In genomic region chr7:155043756-155044155, GRCh38 we compare ENCODE assay signal across 35 cellular contexts. TPM values are rescaled to one million over a fixed set of nuclear protein-coding genes. Genes with fewer than 3 reads are reported as not detected.
"Had no signal": no experiment of that assay in that cellular context is flagged by ENCODE, and none has a peak within 500 bp of the region (broad histone marks: within the 10 kb centered on the region; RNA-seq: fewer than 3 reads in every experiment).

No MANE protein-coding gene starts in this region.

- DNase-seq: activated CD4-positive, alpha-beta T cell treated with anti-CD3 and anti-CD28 coated beads for 48 hours; activated CD4-positive, alpha-beta T cell treated with anti-CD3 and anti-CD28 coated beads, Interleukin-2, amount 50 U/mL, for 1 hour; activated CD4-positive, alpha-beta T cell treated with anti-CD3 and anti-CD28 coated beads, Interleukin-2, amount 50 U/mL, for 48 hours; activated CD8-positive, alpha-beta memory T cell treated with anti-CD3 and anti-CD28 coated beads for 24 hours; activated CD8-positive, alpha-beta T cell treated with anti-CD3 and anti-CD28 coated beads for 36 hours; activated effector memory CD4-positive, alpha-beta T cell treated with Interleukin-2 at 50 U/mL for 16 hours; activated gamma-delta T cell treated with Interleukin-2 at 50 U/mL for 16 hours; activated naive CD4-positive, alpha-beta T cell treated with Interleukin-2 at 50 U/mL for 16 hours; activated naive CD8-positive, alpha-beta T cell treated with anti-CD3 and anti-CD28 coated beads, Interleukin-2, amount 10 ng/mL, durations not matched to agents 7 days and 5 days; activated T-cell treated with anti-CD3 and anti-CD28 coated beads, Interleukin-2, amount 50 U/mL, for 4 hours; central memory CD4-positive, alpha-beta T cell; cerebellar nuclear complex; colonic mucosa; effector CD8-positive, alpha-beta T cell; esophagus squamous epithelium; foreskin melanocyte; heart right ventricle; T-helper 1 cell; T-helper 17 cell had no signal

- H3K27ac ChIP-seq: ascending aorta, breast epithelium, cardiac muscle cell, colonic mucosa, epithelial cell of prostate, esophagus squamous epithelium, gastroesophageal sphincter, heart right ventricle had no signal

- H3K27me3 ChIP-seq: ascending aorta, cardiac muscle cell, colonic mucosa had no signal

- H3K4me3 Mint-ChIP-seq: activated CD8-positive, alpha-beta T cell treated with anti-CD3 and anti-CD28 coated beads for 36 hours; activated naive CD4-positive, alpha-beta T cell treated with anti-CD3 and anti-CD28 coated beads, Interleukin-2, amount 50 U/mL, for 24 hours; activated naive CD8-positive, alpha-beta T cell treated with anti-CD3 and anti-CD28 coated beads, Interleukin-2, amount 10 ng/mL, durations not matched to agents 7 days and 5 days; activated T-cell treated with anti-CD3 and anti-CD28 coated beads, Interleukin-2, amount 50 U/mL, for 4 hours; activated T-helper 17 cell treated with anti-CD3 and anti-CD28 coated beads, Interleukin-2, amount 50 U/mL, for 72 hours; brain; T-helper 17 cell; T-helper 2 cell treated with Interferon-gamma antibody and Interleukin-4, amounts not matched to agents 5 μg/mL and 100 μg/mL, for 36 hours had no signal

- ATAC-seq: activated CD8-positive, alpha-beta T cell treated with anti-CD3 and anti-CD28 coated beads for 36 hours; activated T-cell treated with anti-CD3 and anti-CD28 coated beads, Interleukin-2, amount 50 U/mL, for 4 hours; activated T-helper 17 cell treated with anti-CD3 and anti-CD28 coated beads, Interleukin-2, amount 50 U/mL, for 72 hours; gastroesophageal sphincter; heart right ventricle; T-helper 17 cell had no signal

- H3K27ac Mint-ChIP-seq: activated CD8-positive, alpha-beta T cell treated with anti-CD3 and anti-CD28 coated beads for 36 hours; activated naive CD4-positive, alpha-beta T cell treated with anti-CD3 and anti-CD28 coated beads, Interleukin-2, amount 50 U/mL, for 24 hours; activated naive CD8-positive, alpha-beta T cell treated with anti-CD3 and anti-CD28 coated beads, Interleukin-2, amount 10 ng/mL, durations not matched to agents 7 days and 5 days; activated T-helper 17 cell treated with anti-CD3 and anti-CD28 coated beads, Interleukin-2, amount 50 U/mL, for 72 hours; brain; T-helper 17 cell; T-helper 2 cell treated with Interferon-gamma antibody and Interleukin-4, amounts not matched to agents 5 μg/mL and 100 μg/mL, for 36 hours had no signal

- H3K4me1 Mint-ChIP-seq: activated naive CD4-positive, alpha-beta T cell treated with anti-CD3 and anti-CD28 coated beads, Interleukin-2, amount 50 U/mL, for 24 hours; activated naive CD8-positive, alpha-beta T cell treated with anti-CD3 and anti-CD28 coated beads, Interleukin-2, amount 10 ng/mL, durations not matched to agents 7 days and 5 days; activated T-helper 17 cell treated with anti-CD3 and anti-CD28 coated beads, Interleukin-2, amount 50 U/mL, for 72 hours; brain; T-helper 17 cell had no signal

- H3K4me1 ChIP-seq: ascending aorta, breast epithelium, colonic mucosa, esophagus squamous epithelium, gastroesophageal sphincter, heart right ventricle had no signal

- FAIRE-seq: endometrium, endothelial cell of umbilical vein had no signal

- H3K9me3 Mint-ChIP-seq: activated CD8-positive, alpha-beta T cell treated with anti-CD3 and anti-CD28 coated beads for 36 hours; activated naive CD4-positive, alpha-beta T cell treated with anti-CD3 and anti-CD28 coated beads, Interleukin-2, amount 50 U/mL, for 24 hours; activated naive CD8-positive, alpha-beta T cell treated with anti-CD3 and anti-CD28 coated beads, Interleukin-2, amount 10 ng/mL, durations not matched to agents 7 days and 5 days; T-helper 2 cell treated with Interferon-gamma antibody and Interleukin-4, amounts not matched to agents 5 μg/mL and 100 μg/mL, for 36 hours had no signal

- H3K4me3 ChIP-seq: ascending aorta, breast epithelium, cardiac muscle cell, colonic mucosa, esophagus squamous epithelium, gastroesophageal sphincter, heart right ventricle had no signal

- H3K9me3 ChIP-seq: ascending aorta, breast epithelium, colonic mucosa, esophagus squamous epithelium, heart right ventricle had no signal

- H3K36me3 ChIP-seq: ascending aorta, breast epithelium, cardiac muscle cell, colonic mucosa, esophagus squamous epithelium, gastroesophageal sphincter, heart right ventricle had no signal

- H3K36me3 Mint-ChIP-seq: activated naive CD4-positive, alpha-beta T cell treated with anti-CD3 and anti-CD28 coated beads, Interleukin-2, amount 50 U/mL, for 24 hours; activated naive CD8-positive, alpha-beta T cell treated with anti-CD3 and anti-CD28 coated beads, Interleukin-2, amount 10 ng/mL, durations not matched to agents 7 days and 5 days; brain had no signal

RNA-seq across cellular contexts. Expression of gene HTR5A, which starts 26.4 kb away (rescaled TPM):
- total RNA-seq: activated CD8-positive, alpha-beta T cell treated with anti-CD3 and anti-CD28 coated beads for 36 hours; activated naive CD8-positive, alpha-beta T cell treated with anti-CD3 and anti-CD28 coated beads, Interleukin-2, amount 10 ng/mL, durations not matched to agents 7 days and 5 days; activated T-cell treated with anti-CD3 and anti-CD28 coated beads, Interleukin-2, amount 50 U/mL, for 4 hours; activated T-helper 17 cell treated with anti-CD3 and anti-CD28 coated beads, Interleukin-2, amount 50 U/mL, for 72 hours; ascending aorta; breast epithelium; cardiac muscle cell; colonic mucosa; dermis microvascular lymphatic vessel endothelial cell; endothelial cell of umbilical vein; esophagus squamous epithelium; fibroblast of lung; fibroblast of villous mesenchyme; gastroesophageal sphincter; glomerular endothelial cell; heart right ventricle; T-helper 17 cell had no signal
- polyA plus RNA-seq: cardiac muscle cell, endothelial cell of umbilical vein, esophagus, fibroblast of lung, heart right ventricle had no signal
